Comparison of ENCODE assay signal across 8 cellular contexts in the genomic region with DNA sequence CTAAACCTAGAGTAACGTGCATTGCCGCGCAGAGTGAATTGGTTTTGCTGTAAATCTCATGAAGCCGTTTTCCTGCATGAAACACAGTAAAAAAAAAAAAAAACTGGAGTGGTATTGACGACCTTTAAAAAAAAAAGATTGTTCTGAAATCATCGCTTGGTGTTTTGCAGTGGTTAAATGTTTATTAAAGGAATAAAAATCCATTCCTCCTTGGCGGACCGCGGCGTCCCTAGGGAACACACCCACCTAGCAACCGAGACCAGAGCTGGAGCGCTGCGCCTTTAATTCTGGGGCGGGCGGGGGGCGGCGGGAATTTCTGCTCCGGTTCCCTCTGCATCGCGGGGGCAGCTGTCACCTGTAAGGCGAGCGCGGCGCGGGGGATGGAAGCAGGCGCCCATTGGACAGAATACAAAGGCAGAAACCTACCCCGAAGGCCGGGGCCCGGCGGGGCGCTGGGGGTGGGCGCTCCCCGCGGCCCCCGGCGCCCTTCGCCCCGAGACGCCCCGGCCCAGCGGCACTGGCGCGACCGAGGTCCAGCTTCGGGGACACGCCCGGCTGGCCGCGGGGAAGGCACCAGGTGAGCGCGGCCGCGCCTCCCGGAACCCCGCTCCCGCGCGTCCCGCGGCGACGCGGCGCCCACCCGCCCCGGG.
DNase-seq lines count a peak whose midpoint lies in the region; ATAC-seq and TF ChIP-seq lines count a peak whose summit lies in the region.

A gene (plus strand): TSS at position 354 of the 650 bp plus-strand sequence. CDS start 320 bp downstream, outside the sequence.

- no peaks in the 10 kb centered on the region for H3K9me3 Mint-ChIP-seq in T-helper 2 cell treated with Interferon-gamma antibody and Interleukin-4, amounts not matched to agents 5 μg/mL and 100 μg/mL, for 36 hours
- H3K9me3 Mint-ChIP-seq in nephron, result no peaks in the 10 kb centered on the region

- no peaks in the 10 kb centered on the region for H3F3A ChIP-seq in OCI-LY1 (ENCODE audit: insufficient read depth, low read length)

- H3K36me3 Mint-ChIP-seq in T-helper 2 cell treated with Interferon-gamma antibody and Interleukin-4, amounts not matched to agents 5 μg/mL and 100 μg/mL, for 36 hours (ENCODE audit: low read depth), result no peaks in the 10 kb centered on the region
- no peaks in the 10 kb centered on the region for H3K36me3 Mint-ChIP-seq in nephron (ENCODE audit: low read depth)

- no peaks in the 10 kb centered on the region for H3K79me2 ChIP-seq in OCI-LY1 (ENCODE audit: insufficient read depth, low read length)

- H3K4me2 ChIP-seq in OCI-LY1 (ENCODE audit: low read length), result peak within 1 kb of the TSS; percentile 46; the same call in 1 of the 2 replicates

- no peak within 1 kb of the TSS for H3K27ac Mint-ChIP-seq in T-helper 2 cell treated with Interferon-gamma antibody and Interleukin-4, amounts not matched to agents 5 μg/mL and 100 μg/mL, for 36 hours
- H3K27ac Mint-ChIP-seq in nephron, result peak within 1 kb of the TSS in 1 of 3 experiments; percentile 45

- peaks cover 70% of the 10 kb centered on the region for H3K27me3 Mint-ChIP-seq in T-helper 2 cell treated with Interferon-gamma antibody and Interleukin-4, amounts not matched to agents 5 μg/mL and 100 μg/mL, for 36 hours (ENCODE audit: low read depth)
- peaks cover 78% of the 10 kb centered on the region for H3K27me3 Mint-ChIP-seq in nephron (ENCODE audit: low read depth)

- H3K27me3 ChIP-seq in OCI-LY1 (ENCODE audit: insufficient read depth, low read length), result peaks cover 14% of the 10 kb centered on the region
- H3K27me3 ChIP-seq in effector memory CD4-positive, alpha-beta T cell (replicated peaks; ENCODE audit: control insufficient read depth, insufficient read depth, low read length, poor library complexity, severe bottlenecking), result peaks cover 25% of the 10 kb centered on the region

- no peak within 1 kb of the TSS for H2AFZ ChIP-seq in OCI-LY1 (ENCODE audit: low read length)

- no peak for ATAC-seq in HG02981 (IDR thresholded peaks at IDR 0.05; ENCODE audit: unreplicated experiment)

- H4K20me1 ChIP-seq in OCI-LY1 (ENCODE audit: insufficient read depth, low read length), result no peaks in the 10 kb centered on the region

- DNase-seq in T-helper 2 cell treated with Interferon-gamma antibody and Interleukin-4, amounts not matched to agents 5 μg/mL and 100 μg/mL, for 36 hours (ENCODE audit: low spot score), result no peak
- DNase-seq in T-helper 2 cell (no peak), dedifferentiated amniotic fluid mesenchymal stem cell (ENCODE audit: extremely low spot score) (no peak)
- no peak for DNase-seq in effector memory CD4-positive, alpha-beta T cell
- no peak for DNase-seq in NK-92 treated with Interleukin-12 subunit alpha and Interleukin-12 subunit beta, amount 100 ng/mL, for 24 hours (lab: John Stamatoyannopoulos, UW)

- H3K36me3 ChIP-seq in OCI-LY1 (ENCODE audit: insufficient read depth, low read length), result no peaks in the 10 kb centered on the region
- H3K36me3 ChIP-seq in effector memory CD4-positive, alpha-beta T cell (ENCODE audit: control insufficient read depth, insufficient read depth, low read length), result no peaks in the 10 kb centered on the region

- H3K9me3 ChIP-seq in OCI-LY1 (ENCODE audit: low read length), result no peaks in the 10 kb centered on the region
- no peaks in the 10 kb centered on the region for H3K9me3 ChIP-seq in effector memory CD4-positive, alpha-beta T cell (ENCODE audit: control insufficient read depth, low read length)

- H3K9me2 ChIP-seq in OCI-LY1 (ENCODE audit: low read depth, low read length), result no peaks in the 10 kb centered on the region

- H3K4me3 Mint-ChIP-seq in T-helper 2 cell treated with Interferon-gamma antibody and Interleukin-4, amounts not matched to agents 5 μg/mL and 100 μg/mL, for 36 hours, result peak within 1 kb of the TSS; percentile 73
- H3K4me3 Mint-ChIP-seq in nephron, result peak within 1 kb of the TSS; percentile 79 to 83 (median 83)

- H3K27ac ChIP-seq in OCI-LY1 (ENCODE audit: low read depth, low read length, poor library complexity, severe bottlenecking), result no peak within 1 kb of the TSS
- H3K27ac ChIP-seq in effector memory CD4-positive, alpha-beta T cell (ENCODE audit: insufficient read depth, low read length, poor library complexity, severe bottlenecking), result no peak within 1 kb of the TSS

- peaks cover 10% of the 10 kb centered on the region for H3K4me1 Mint-ChIP-seq in T-helper 2 cell treated with Interferon-gamma antibody and Interleukin-4, amounts not matched to agents 5 μg/mL and 100 μg/mL, for 36 hours (ENCODE audit: low read depth)
- H3K4me1 Mint-ChIP-seq in nephron, result peaks cover 8% of the 10 kb centered on the region

- peak within 1 kb of the TSS; percentile 33 for H3K4me3 ChIP-seq in OCI-LY1 (ENCODE audit: low read depth, low read length, poor library complexity, severe bottlenecking)
- H3K4me3 ChIP-seq in effector memory CD4-positive, alpha-beta T cell (ENCODE audit: insufficient read depth, low read depth, low read length, poor library complexity, severe bottlenecking), result peak within 1 kb of the TSS; percentile 55

- no peak within 1 kb of the TSS for H3K9ac ChIP-seq in OCI-LY1 (ENCODE audit: low read length)

- H3K4me1 ChIP-seq in OCI-LY1 (ENCODE audit: insufficient read depth, low read length, severe bottlenecking), result peaks cover 4% of the 10 kb centered on the region
- H3K4me1 ChIP-seq in effector memory CD4-positive, alpha-beta T cell (ENCODE audit: control insufficient read depth, insufficient read depth, low read length, poor library complexity, severe bottlenecking), result peaks cover 14% of the 10 kb centered on the region

- no peak for TF ChIP-seq CTCF in OCI-LY1 (IDR thresholded peaks at IDR 0.05; ENCODE audit: low read length)
- no peak for TF ChIP-seq CTCF in nephron (IDR thresholded peaks at IDR 0.05; ENCODE audit: unreplicated experiment in 3 of 3)
